In the genomic region with DNA sequence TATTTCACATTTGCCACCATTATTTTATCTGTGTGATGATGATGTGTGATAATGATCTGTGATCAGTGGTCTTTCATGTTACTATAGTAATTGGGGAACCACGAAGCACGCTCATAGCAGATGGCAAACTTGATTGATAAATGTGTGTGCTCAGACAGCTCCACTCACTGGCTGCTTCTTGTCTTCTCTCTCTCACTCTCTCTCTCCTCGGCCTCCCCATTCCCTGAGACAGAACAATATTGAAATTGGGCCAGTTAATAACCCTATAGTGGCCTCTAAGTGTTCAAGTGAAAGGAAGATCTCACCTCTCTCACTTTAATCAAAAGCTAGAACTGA, we compare ENCODE assay signal across 2 cellular contexts.
TF ChIP-seq lines count a peak whose summit lies in the region.

No MANE protein-coding gene starts in this region.

TF ChIP-seq in WTC11, 78 proteins besides CTCF, POLR2A, EP300 and RAD21:
- no peak for TF ChIP-seq ZNF416 (CRISPR knock-in tag; IDR thresholded peaks at IDR 0.05)
- TF ChIP-seq TEAD1 (CRISPR knock-in tag; IDR thresholded peaks at IDR 0.05), result no peak
- TF ChIP-seq NR2C2 (CRISPR knock-in tag; IDR thresholded peaks at IDR 0.05), result no peak
- TF ChIP-seq JUN (CRISPR knock-in tag; IDR thresholded peaks at IDR 0.05), result no peak
- TF ChIP-seq GRHL2 (CRISPR knock-in tag; IDR thresholded peaks at IDR 0.05; ENCODE audit: insufficient replicate concordance, severe bottlenecking), result no peak
- TF ChIP-seq CBFB (CRISPR knock-in tag; IDR thresholded peaks at IDR 0.05; ENCODE audit: low read depth), result no peak
- no peak for TF ChIP-seq OVOL2 (CRISPR knock-in tag; IDR thresholded peaks at IDR 0.05; ENCODE audit: borderline replicate concordance)
- TF ChIP-seq, protein P1, sequence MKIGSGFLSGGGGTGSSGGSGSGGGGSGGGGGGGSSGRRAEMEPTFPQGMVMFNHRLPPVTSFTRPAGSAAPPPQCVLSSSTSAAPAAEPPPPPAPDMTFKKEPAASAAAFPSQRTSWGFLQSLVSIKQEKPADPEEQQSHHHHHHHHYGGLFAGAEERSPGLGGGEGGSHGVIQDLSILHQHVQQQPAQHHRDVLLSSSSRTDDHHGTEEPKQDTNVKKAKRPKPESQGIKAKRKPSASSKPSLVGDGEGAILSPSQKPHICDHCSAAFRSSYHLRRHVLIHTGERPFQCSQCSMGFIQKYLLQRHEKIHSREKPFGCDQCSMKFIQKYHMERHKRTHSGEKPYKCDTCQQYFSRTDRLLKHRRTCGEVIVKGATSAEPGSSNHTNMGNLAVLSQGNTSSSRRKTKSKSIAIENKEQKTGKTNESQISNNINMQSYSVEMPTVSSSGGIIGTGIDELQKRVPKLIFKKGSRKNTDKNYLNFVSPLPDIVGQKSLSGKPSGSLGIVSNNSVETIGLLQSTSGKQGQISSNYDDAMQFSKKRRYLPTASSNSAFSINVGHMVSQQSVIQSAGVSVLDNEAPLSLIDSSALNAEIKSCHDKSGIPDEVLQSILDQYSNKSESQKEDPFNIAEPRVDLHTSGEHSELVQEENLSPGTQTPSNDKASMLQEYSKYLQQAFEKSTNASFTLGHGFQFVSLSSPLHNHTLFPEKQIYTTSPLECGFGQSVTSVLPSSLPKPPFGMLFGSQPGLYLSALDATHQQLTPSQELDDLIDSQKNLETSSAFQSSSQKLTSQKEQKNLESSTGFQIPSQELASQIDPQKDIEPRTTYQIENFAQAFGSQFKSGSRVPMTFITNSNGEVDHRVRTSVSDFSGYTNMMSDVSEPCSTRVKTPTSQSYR (CRISPR knock-in tag; IDR thresholded peaks at IDR 0.05), result no peak
- no peak for TF ChIP-seq AR (CRISPR knock-in tag; IDR thresholded peaks at IDR 0.05)
- TF ChIP-seq, protein P2, sequence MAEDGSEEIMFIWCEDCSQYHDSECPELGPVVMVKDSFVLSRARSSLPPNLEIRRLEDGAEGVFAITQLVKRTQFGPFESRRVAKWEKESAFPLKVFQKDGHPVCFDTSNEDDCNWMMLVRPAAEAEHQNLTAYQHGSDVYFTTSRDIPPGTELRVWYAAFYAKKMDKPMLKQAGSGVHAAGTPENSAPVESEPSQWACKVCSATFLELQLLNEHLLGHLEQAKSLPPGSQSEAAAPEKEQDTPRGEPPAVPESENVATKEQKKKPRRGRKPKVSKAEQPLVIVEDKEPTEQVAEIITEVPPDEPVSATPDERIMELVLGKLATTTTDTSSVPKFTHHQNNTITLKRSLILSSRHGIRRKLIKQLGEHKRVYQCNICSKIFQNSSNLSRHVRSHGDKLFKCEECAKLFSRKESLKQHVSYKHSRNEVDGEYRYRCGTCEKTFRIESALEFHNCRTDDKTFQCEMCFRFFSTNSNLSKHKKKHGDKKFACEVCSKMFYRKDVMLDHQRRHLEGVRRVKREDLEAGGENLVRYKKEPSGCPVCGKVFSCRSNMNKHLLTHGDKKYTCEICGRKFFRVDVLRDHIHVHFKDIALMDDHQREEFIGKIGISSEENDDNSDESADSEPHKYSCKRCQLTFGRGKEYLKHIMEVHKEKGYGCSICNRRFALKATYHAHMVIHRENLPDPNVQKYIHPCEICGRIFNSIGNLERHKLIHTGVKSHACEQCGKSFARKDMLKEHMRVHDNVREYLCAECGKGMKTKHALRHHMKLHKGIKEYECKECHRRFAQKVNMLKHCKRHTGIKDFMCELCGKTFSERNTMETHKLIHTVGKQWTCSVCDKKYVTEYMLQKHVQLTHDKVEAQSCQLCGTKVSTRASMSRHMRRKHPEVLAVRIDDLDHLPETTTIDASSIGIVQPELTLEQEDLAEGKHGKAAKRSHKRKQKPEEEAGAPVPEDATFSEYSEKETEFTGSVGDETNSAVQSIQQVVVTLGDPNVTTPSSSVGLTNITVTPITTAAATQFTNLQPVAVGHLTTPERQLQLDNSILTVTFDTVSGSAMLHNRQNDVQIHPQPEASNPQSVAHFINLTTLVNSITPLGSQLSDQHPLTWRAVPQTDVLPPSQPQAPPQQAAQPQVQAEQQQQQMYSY (CRISPR knock-in tag; IDR thresholded peaks at IDR 0.05), result no peak

TF ChIP-seq in HepG2, 621 proteins besides CTCF, POLR2A, EP300 and RAD21:
- TF ChIP-seq FOXC1 (CRISPR knock-in tag; IDR thresholded peaks at IDR 0.05; ENCODE audit: borderline replicate concordance) (no peak), ZFX (CRISPR knock-in tag; IDR thresholded peaks at IDR 0.05; ENCODE audit: low read depth) (0 out of 2 replicates have a peak, but pooled peaks have one; percentile 1), ZC3H13 (CRISPR knock-in tag; IDR thresholded peaks at IDR 0.05) (no peak), RBFOX2 (IDR thresholded peaks at IDR 0.05; ENCODE audit: low read depth, low read length) (no peak), ZNF446 (CRISPR knock-in tag; IDR thresholded peaks at IDR 0.05) (no peak), ZNF720 (CRISPR knock-in tag; IDR thresholded peaks at IDR 0.05) (no peak)
